10 cellular contexts compared by ENCODE assay signal in the genomic region with DNA sequence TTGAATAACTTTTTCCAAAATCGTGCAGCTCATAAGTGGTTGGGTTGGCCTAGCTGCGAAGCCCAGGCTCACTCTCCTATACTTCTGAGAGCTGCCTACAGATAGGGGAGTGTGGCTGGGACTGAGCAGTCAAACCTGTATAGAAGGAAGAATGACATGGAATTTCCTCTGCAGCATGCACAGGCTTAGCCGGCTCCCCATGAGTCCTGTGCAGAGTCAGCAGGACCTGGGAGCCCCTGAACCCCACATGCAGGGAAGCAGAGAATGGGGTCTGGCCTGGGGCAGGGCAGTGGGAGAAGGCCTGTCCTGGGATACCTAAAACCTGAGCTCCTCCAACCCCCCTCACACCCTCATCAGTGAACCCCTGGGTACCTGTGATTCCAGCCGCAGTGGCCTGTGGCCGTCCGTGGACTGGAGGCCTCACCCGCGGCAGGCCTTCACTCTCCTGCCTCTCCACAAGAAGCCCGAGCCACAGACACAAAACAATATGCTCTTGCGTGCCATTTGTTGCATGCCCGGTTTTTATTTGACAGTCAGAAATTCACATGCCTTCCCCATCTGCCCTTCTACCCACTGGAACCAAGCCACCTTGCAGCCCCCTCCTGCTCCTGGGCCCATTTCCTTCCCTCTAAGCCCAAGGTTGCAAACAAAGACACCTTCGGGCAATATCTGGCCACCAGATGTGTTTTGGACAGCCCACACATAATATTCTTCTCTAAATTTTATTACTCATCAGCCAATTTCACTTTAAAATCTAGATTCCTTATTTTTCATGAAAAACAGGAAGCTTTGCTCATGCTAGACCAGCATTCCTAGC. TPM values are rescaled to one million over a fixed set of nuclear protein-coding genes. Genes with fewer than 3 reads are reported as not detected.
A peak's percentile ranks its signal among the peaks of the same experiment; 100 is the strongest.
DNase-seq lines count a peak whose midpoint lies in the region.
"Had no signal": no experiment of that assay in that cellular context is flagged by ENCODE, and none has a peak within 500 bp of the region (broad histone marks: within the 10 kb centered on the region; RNA-seq: fewer than 3 reads in every experiment).

No MANE protein-coding gene starts in this region.

- no peaks in the 10 kb centered on the region for H3K27me3 ChIP-seq in mucosa of stomach (ENCODE audit: control insufficient read depth, insufficient read depth, low read length)
- H3K27me3 ChIP-seq: gastroesophageal sphincter had no signal

- H3K9me3 ChIP-seq in mucosa of stomach (ENCODE audit: control insufficient read depth, low read length) = no peaks in the 10 kb centered on the region

- peak overlapping the region; percentile 17 for H3K9ac ChIP-seq in mucosa of stomach (ENCODE audit: low read length)

- DNase-seq in AG20443 (ENCODE audit: low spot score) = peak; percentile 69
- peak; percentile 40 for DNase-seq in GM04503 (ENCODE audit: low read depth)
- no peak for DNase-seq in NCI-H1417 (lab: John Stamatoyannopoulos, UW)
- no peak for DNase-seq in inferior parietal cortex (ENCODE audit: extremely low spot score)
- no peak for DNase-seq in hypothalamus (lab: John Stamatoyannopoulos, UW)
- no peak for DNase-seq in occipital lobe (lab: John Stamatoyannopoulos, UW)
- DNase-seq: NCI-H1105 treated with DMSO at 0.1 percent for 48 hours had no signal

- H3K4me3 ChIP-seq in mucosa of stomach (ENCODE audit: low read length) = no peak overlapping the region
- H3K4me3 ChIP-seq: gastroesophageal sphincter had no signal

- H3K9me3 Mint-ChIP-seq in activated naive CD4-positive, alpha-beta T cell treated with anti-CD3 and anti-CD28 coated beads, Interleukin-2, amount 50 U/mL, for 24 hours = no peaks in the 10 kb centered on the region

- peaks cover 98% of the 10 kb centered on the region for H3K4me1 Mint-ChIP-seq in activated naive CD4-positive, alpha-beta T cell treated with anti-CD3 and anti-CD28 coated beads, Interleukin-2, amount 50 U/mL, for 24 hours

- H3K36me3 ChIP-seq in mucosa of stomach (ENCODE audit: control insufficient read depth, insufficient read depth, low read length) = no peaks in the 10 kb centered on the region

- peaks cover 42% of the 10 kb centered on the region for H3K4me1 ChIP-seq in mucosa of stomach (ENCODE audit: control insufficient read depth, insufficient read depth, low read length)

- no peaks in the 10 kb centered on the region for H3K27me3 Mint-ChIP-seq in activated naive CD4-positive, alpha-beta T cell treated with anti-CD3 and anti-CD28 coated beads, Interleukin-2, amount 50 U/mL, for 24 hours

- peaks cover 6% of the 10 kb centered on the region for H3K36me3 Mint-ChIP-seq in activated naive CD4-positive, alpha-beta T cell treated with anti-CD3 and anti-CD28 coated beads, Interleukin-2, amount 50 U/mL, for 24 hours

- H3K27ac Mint-ChIP-seq in activated naive CD4-positive, alpha-beta T cell treated with anti-CD3 and anti-CD28 coated beads, Interleukin-2, amount 50 U/mL, for 24 hours = peak overlapping the region; percentile 93

- H3K4me3 Mint-ChIP-seq in activated naive CD4-positive, alpha-beta T cell treated with anti-CD3 and anti-CD28 coated beads, Interleukin-2, amount 50 U/mL, for 24 hours = peak overlapping the region; percentile 20

RNA-seq across cellular contexts. Expression of a gene that starts 18.0 kb away (rescaled TPM):
- under 0.01 TPM for total RNA-seq in occipital lobe

RNA-seq across cellular contexts. Expression of a gene that starts 35.8 kb away (rescaled TPM):
- total RNA-seq in occipital lobe = 8.1 TPM

Comparison
In these comparisons a context has a peak if more than half of its experiments do, and no peak if none do; other contexts are left out.
1. DNase-seq: peak in AG20443 (single experiment) and GM04503 (single experiment); none in NCI-H1417 (0 of 3), inferior parietal cortex (single experiment), hypothalamus (0 of 51) and occipital lobe (single experiment).